ENCODE assay signal across 1 cellular context in genomic region chr9:95507456-95508241, GRCh38.
A peak's percentile ranks its signal among the peaks of the same experiment; 100 is the strongest.
TF ChIP-seq lines count a peak whose summit lies in the region.

No MANE protein-coding gene starts in this region.

TF ChIP-seq in HEK293, 187 proteins besides CTCF, POLR2A, EP300 and RAD21 (continued from another document and continues in another):
- TF ChIP-seq ZSCAN18 (tag by site-specific recombination; IDR thresholded peaks at IDR 0.05) (peak; percentile 91), ZBTB6 (tag by site-specific recombination; IDR thresholded peaks at IDR 0.05) (peak; percentile 34; the same call in 1 of the 2 replicates), PATZ1 (tag by site-specific recombination; IDR thresholded peaks at IDR 0.05) (peak; percentile 98), ZSCAN23 (tag by site-specific recombination; IDR thresholded peaks at IDR 0.05) (no peak), ZNF157 (tag by site-specific recombination; IDR thresholded peaks at IDR 0.05) (no peak), SP2 (tag by site-specific recombination; IDR thresholded peaks at IDR 0.05) (peak; percentile 87), KLF7 (tag by site-specific recombination; IDR thresholded peaks at IDR 0.05; ENCODE audit: borderline replicate concordance) (peak; percentile 91), TRIM28 (IDR thresholded peaks at IDR 0.05; ENCODE audit: borderline replicate concordance, low read length) (no peak), ZNF747 (tag by site-specific recombination; IDR thresholded peaks at IDR 0.05) (no peak), ZNF2 (tag by site-specific recombination; IDR thresholded peaks at IDR 0.05) (peak; percentile 79), IKZF3 (tag by site-specific recombination; IDR thresholded peaks at IDR 0.05) (peak; percentile 96), ZNF335 (tag by site-specific recombination; conservative IDR thresholded peaks at IDR 0.05) (peak; percentile 92), ZNF777 (tag by site-specific recombination; IDR thresholded peaks at IDR 0.05; ENCODE audit: borderline replicate concordance) (no peak), ZNF148 (tag by site-specific recombination; IDR thresholded peaks at IDR 0.05; ENCODE audit: borderline replicate concordance) (peak; percentile 86), ZNF571 (tag by site-specific recombination; IDR thresholded peaks at IDR 0.05) (no peak), MZF1 (tag by site-specific recombination; IDR thresholded peaks at IDR 0.05; ENCODE audit: borderline replicate concordance) (peak; percentile 99), YY1 (tag by site-specific recombination; IDR thresholded peaks at IDR 0.05) (no peak), ZFP69B (tag by site-specific recombination; IDR thresholded peaks at IDR 0.05) (peak; percentile 73; the same call in 1 of the 2 replicates), ZNF621 (tag by site-specific recombination; IDR thresholded peaks at IDR 0.05) (no peak), ZXDB (tag by site-specific recombination; IDR thresholded peaks at IDR 0.05) (peak; percentile 93), ZNF280D (tag by site-specific recombination; IDR thresholded peaks at IDR 0.05) (no peak), ZNF48 (tag by site-specific recombination; IDR thresholded peaks at IDR 0.05) (no peak), ZBTB11 (tag by site-specific recombination; conservative IDR thresholded peaks at IDR 0.05; ENCODE audit: low read depth) (peak; percentile 60), MYNN (tag by site-specific recombination; IDR thresholded peaks at IDR 0.05; ENCODE audit: borderline replicate concordance) (0 out of 2 replicates have a peak, but pooled peaks have one; percentile 57), ZSCAN4 (tag by site-specific recombination; IDR thresholded peaks at IDR 0.05) (peak; percentile 96), ZNF398 (tag by site-specific recombination; IDR thresholded peaks at IDR 0.05) (peak; percentile 99), ZNF623 (tag by site-specific recombination; IDR thresholded peaks at IDR 0.05) (peak; percentile 22), ZBTB26 (tag by site-specific recombination; optimal IDR thresholded peaks at IDR 0.05) (peak; percentile 41), ZNF658 (tag by site-specific recombination; IDR thresholded peaks at IDR 0.05) (no peak), KLF8 (tag by site-specific recombination; IDR thresholded peaks at IDR 0.05) (peak; percentile 95), REST (tag by site-specific recombination; IDR thresholded peaks at IDR 0.05) (no peak), ZBTB1 (tag by site-specific recombination; IDR thresholded peaks at IDR 0.05) (no peak), ZEB2 (tag by site-specific recombination; IDR thresholded peaks at IDR 0.05) (peak; percentile 95)
